ENCODE assay signal across 3 cellular contexts in genomic region chr1:220224611-220225124, GRCh38.
TF ChIP-seq lines count a peak whose summit lies in the region.

No MANE protein-coding gene starts in this region.

TF ChIP-seq in GM23338, 12 proteins besides CTCF, POLR2A, EP300 and RAD21:
- TF ChIP-seq ZNF462 (CRISPR knock-in tag; IDR thresholded peaks at IDR 0.05) (0 out of 2 replicates have a peak, but pooled peaks have one; percentile 29), STAT1 (IDR thresholded peaks at IDR 0.05; ENCODE audit: unreplicated experiment) (no peak)

TF ChIP-seq in H1, 55 proteins besides CTCF, POLR2A, EP300 and RAD21:
- TF ChIP-seq BCL11A (IDR thresholded peaks at IDR 0.05; ENCODE audit: low read depth in 2 of 2, low read length in 2 of 2) = no peak
- no peak for TF ChIP-seq ATF2 (IDR thresholded peaks at IDR 0.05; ENCODE audit: low read length)
- peak; percentile 31; the same call in 1 of the 2 replicates for TF ChIP-seq CEBPB (IDR thresholded peaks at IDR 0.05; ENCODE audit: low read depth, low read length)
TF ChIP-seq in H1: peak in this region for 1.

TF ChIP-seq in GM12891, 5 proteins besides CTCF, POLR2A, EP300 and RAD21:
- no peak for TF ChIP-seq POLR2AphosphoS5 (IDR thresholded peaks at IDR 0.05; ENCODE audit: low read depth, low read length)
- TF ChIP-seq POU2F2 (IDR thresholded peaks at IDR 0.05; ENCODE audit: low read depth, low read length) = no peak
- no peak for TF ChIP-seq SPI1 (IDR thresholded peaks at IDR 0.05; ENCODE audit: low read depth, low read length)
- no peak for TF ChIP-seq PAX5 (IDR thresholded peaks at IDR 0.05; ENCODE audit: insufficient read depth, low read length, severe bottlenecking)
- no peak for TF ChIP-seq TAF1 (IDR thresholded peaks at IDR 0.05; ENCODE audit: low read depth, low read length)
